Comparison of ENCODE assay signal across 2 cellular contexts in genomic region chr15:49826640-49827281, GRCh38.
TF ChIP-seq lines count a peak whose summit lies in the region.

No MANE protein-coding gene starts in this region.

TF ChIP-seq in HepG2, 621 proteins besides CTCF, POLR2A, EP300 and RAD21 (continued from another document):
- TF ChIP-seq DR1 (CRISPR knock-in tag; IDR thresholded peaks at IDR 0.05) (no peak), MAFK (conservative IDR thresholded peaks at IDR 0.05 in 1 of 2, IDR thresholded peaks at IDR 0.05 in 1 of 2; ENCODE audit: low read length in 2 of 2) (peak; percentile 30 to 59; a peak in 3 of 4 replicates), NAIF1 (CRISPR knock-in tag; IDR thresholded peaks at IDR 0.05; ENCODE audit: borderline replicate concordance) (no peak), WIZ (CRISPR knock-in tag; IDR thresholded peaks at IDR 0.05) (no peak), PLSCR1 (CRISPR knock-in tag; IDR thresholded peaks at IDR 0.05; ENCODE audit: borderline replicate concordance) (no peak), ZBTB4 (CRISPR knock-in tag; IDR thresholded peaks at IDR 0.05; ENCODE audit: borderline replicate concordance) (no peak), DNMT1 (CRISPR knock-in tag; IDR thresholded peaks at IDR 0.05) (no peak), AGO2 (optimal IDR thresholded peaks at IDR 0.05; ENCODE audit: low read depth, low read length) (no peak), ZNF142 (CRISPR knock-in tag; IDR thresholded peaks at IDR 0.05) (no peak), SNRNP70 (IDR thresholded peaks at IDR 0.05; ENCODE audit: low read depth, low read length) (no peak)
TF ChIP-seq in HepG2: peak in this region for 2.

TF ChIP-seq in neural cell, 6 proteins besides CTCF, POLR2A, EP300 and RAD21 (continued from another document):
- TF ChIP-seq, protein P1, sequence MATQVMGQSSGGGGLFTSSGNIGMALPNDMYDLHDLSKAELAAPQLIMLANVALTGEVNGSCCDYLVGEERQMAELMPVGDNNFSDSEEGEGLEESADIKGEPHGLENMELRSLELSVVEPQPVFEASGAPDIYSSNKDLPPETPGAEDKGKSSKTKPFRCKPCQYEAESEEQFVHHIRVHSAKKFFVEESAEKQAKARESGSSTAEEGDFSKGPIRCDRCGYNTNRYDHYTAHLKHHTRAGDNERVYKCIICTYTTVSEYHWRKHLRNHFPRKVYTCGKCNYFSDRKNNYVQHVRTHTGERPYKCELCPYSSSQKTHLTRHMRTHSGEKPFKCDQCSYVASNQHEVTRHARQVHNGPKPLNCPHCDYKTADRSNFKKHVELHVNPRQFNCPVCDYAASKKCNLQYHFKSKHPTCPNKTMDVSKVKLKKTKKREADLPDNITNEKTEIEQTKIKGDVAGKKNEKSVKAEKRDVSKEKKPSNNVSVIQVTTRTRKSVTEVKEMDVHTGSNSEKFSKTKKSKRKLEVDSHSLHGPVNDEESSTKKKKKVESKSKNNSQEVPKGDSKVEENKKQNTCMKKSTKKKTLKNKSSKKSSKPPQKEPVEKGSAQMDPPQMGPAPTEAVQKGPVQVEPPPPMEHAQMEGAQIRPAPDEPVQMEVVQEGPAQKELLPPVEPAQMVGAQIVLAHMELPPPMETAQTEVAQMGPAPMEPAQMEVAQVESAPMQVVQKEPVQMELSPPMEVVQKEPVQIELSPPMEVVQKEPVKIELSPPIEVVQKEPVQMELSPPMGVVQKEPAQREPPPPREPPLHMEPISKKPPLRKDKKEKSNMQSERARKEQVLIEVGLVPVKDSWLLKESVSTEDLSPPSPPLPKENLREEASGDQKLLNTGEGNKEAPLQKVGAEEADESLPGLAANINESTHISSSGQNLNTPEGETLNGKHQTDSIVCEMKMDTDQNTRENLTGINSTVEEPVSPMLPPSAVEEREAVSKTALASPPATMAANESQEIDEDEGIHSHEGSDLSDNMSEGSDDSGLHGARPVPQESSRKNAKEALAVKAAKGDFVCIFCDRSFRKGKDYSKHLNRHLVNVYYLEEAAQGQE (IDR thresholded peaks at IDR 0.05; ENCODE audit: borderline replicate concordance) = peak; percentile 70
- TF ChIP-seq EZH2 (IDR thresholded peaks at IDR 0.05; ENCODE audit: borderline replicate concordance, insufficient read depth, low read length, poor library complexity, severe bottlenecking) (no peak), MXI1 (conservative IDR thresholded peaks at IDR 0.05; ENCODE audit: poor library complexity, severe bottlenecking) (no peak), POLR2AphosphoS5 (IDR thresholded peaks at IDR 0.05) (peak; percentile 87)
